Comparison of ENCODE assay signal across 1 cellular context in the genomic region with DNA sequence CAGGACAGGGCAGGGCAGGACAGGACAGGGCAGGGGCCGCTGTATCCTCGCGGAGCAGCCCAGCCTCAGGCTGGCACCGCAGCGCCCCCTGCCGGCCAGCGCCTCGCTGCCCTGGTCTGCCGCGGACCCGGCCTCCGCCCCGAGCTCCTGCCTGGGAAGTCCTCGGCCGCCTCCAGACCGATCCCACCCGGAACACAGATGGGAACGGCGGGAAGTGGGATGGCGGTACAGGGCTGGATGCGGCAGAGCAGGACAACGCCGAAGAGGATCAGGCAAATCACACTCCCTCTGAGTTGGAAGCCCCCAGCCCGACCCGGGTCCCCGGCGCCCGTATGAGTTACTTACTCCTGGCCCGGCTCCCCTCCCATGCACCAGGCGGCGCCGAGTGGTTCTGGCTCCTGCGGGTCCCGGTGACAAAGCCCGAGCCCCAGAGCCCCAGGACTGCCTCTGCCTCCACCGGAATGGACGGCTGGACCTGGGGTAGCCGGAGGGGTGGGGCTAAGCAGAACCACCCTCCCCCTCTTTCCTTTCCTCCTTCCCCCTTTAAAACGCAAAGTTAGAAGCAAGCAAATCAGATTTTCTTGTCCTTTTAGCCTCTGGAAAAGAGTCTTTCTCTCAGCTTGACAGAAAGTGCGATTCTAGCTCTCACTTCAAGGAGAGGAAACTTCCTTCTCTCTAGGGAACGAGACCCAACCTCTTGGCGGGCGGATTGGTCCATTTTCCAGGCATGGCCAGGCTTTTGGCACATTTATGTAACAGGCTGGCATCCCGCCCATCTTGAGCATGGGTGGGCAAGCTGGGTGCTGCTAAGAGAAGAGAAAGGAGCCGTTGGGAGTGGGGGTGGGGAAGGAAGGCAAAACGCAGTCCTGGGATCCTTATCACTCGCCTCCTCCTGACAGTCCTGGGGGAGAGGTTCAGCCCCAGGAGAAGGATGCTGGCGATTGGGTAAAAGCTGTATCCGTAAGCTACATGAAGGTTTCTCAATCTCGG.
TF ChIP-seq lines count a peak whose summit lies in the region.

Gene TP53I3 (minus strand): TSS at position 449 of the 990 bp plus-strand sequence. CDS start 508 bp downstream, outside the sequence.

TF ChIP-seq in HepG2, 621 proteins besides CTCF, POLR2A, EP300 and RAD21 (continued from another document and continues in another):
- TF ChIP-seq, protein P1, sequence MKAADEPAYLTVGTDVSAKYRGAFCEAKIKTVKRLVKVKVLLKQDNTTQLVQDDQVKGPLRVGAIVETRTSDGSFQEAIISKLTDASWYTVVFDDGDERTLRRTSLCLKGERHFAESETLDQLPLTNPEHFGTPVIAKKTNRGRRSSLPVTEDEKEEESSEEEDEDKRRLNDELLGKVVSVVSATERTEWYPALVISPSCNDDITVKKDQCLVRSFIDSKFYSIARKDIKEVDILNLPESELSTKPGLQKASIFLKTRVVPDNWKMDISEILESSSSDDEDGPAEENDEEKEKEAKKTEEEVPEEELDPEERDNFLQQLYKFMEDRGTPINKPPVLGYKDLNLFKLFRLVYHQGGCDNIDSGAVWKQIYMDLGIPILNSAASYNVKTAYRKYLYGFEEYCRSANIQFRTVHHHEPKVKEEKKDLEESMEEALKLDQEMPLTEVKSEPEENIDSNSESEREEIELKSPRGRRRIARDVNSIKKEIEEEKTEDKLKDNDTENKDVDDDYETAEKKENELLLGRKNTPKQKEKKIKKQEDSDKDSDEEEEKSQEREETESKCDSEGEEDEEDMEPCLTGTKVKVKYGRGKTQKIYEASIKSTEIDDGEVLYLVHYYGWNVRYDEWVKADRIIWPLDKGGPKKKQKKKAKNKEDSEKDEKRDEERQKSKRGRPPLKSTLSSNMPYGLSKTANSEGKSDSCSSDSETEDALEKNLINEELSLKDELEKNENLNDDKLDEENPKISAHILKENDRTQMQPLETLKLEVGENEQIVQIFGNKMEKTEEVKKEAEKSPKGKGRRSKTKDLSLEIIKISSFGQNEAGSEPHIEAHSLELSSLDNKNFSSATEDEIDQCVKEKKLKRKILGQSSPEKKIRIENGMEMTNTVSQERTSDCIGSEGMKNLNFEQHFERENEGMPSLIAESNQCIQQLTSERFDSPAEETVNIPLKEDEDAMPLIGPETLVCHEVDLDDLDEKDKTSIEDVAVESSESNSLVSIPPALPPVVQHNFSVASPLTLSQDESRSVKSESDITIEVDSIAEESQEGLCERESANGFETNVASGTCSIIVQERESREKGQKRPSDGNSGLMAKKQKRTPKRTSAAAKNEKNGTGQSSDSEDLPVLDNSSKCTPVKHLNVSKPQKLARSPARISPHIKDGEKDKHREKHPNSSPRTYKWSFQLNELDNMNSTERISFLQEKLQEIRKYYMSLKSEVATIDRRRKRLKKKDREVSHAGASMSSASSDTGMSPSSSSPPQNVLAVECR (CRISPR knock-in tag; IDR thresholded peaks at IDR 0.05; ENCODE audit: borderline replicate concordance): peak; percentile 88
- peak; percentile 87; the same call in 1 of the 2 replicates for TF ChIP-seq ZNF343 (CRISPR knock-in tag; IDR thresholded peaks at IDR 0.05)
- TF ChIP-seq CC2D1A (CRISPR knock-in tag; IDR thresholded peaks at IDR 0.05): no peak
- TF ChIP-seq ZNF496 (CRISPR knock-in tag; IDR thresholded peaks at IDR 0.05; ENCODE audit: insufficient replicate concordance): no peak
- no peak; the same call in 1 of the 2 replicates for TF ChIP-seq MEF2D (CRISPR knock-in tag; IDR thresholded peaks at IDR 0.05)
- peak; percentile 26 for TF ChIP-seq ZNF34 (CRISPR knock-in tag; IDR thresholded peaks at IDR 0.05; ENCODE audit: borderline replicate concordance)
- TF ChIP-seq HMGXB3 (CRISPR knock-in tag; IDR thresholded peaks at IDR 0.05; ENCODE audit: borderline replicate concordance): 0 out of 2 replicates have a peak, but pooled peaks have one; percentile 40
- TF ChIP-seq MATR3 (CRISPR knock-in tag; IDR thresholded peaks at IDR 0.05): no peak
- TF ChIP-seq ZNF260 (CRISPR knock-in tag; IDR thresholded peaks at IDR 0.05; ENCODE audit: borderline replicate concordance, low read depth): 0 out of 2 replicates have a peak, but pooled peaks have one; percentile 15
- peak; percentile 60; the same call in 1 of the 2 replicates for TF ChIP-seq ZFP36L1 (CRISPR knock-in tag; IDR thresholded peaks at IDR 0.05)
- TF ChIP-seq ZNF329 (CRISPR knock-in tag; IDR thresholded peaks at IDR 0.05; ENCODE audit: low read depth): peak; percentile 28; the same call in 1 of the 2 replicates
- no peak for TF ChIP-seq MTF1 (CRISPR knock-in tag; IDR thresholded peaks at IDR 0.05)
- peak; percentile 59; the same call in 1 of the 2 replicates for TF ChIP-seq ZNF335 (CRISPR knock-in tag; IDR thresholded peaks at IDR 0.05)
- 0 out of 2 replicates have a peak, but pooled peaks have one; percentile 10 for TF ChIP-seq ZBTB1 (CRISPR knock-in tag; IDR thresholded peaks at IDR 0.05; ENCODE audit: borderline replicate concordance)
- TF ChIP-seq ZNF547 (CRISPR knock-in tag; IDR thresholded peaks at IDR 0.05): peak; percentile 89
- TF ChIP-seq, protein P2, sequence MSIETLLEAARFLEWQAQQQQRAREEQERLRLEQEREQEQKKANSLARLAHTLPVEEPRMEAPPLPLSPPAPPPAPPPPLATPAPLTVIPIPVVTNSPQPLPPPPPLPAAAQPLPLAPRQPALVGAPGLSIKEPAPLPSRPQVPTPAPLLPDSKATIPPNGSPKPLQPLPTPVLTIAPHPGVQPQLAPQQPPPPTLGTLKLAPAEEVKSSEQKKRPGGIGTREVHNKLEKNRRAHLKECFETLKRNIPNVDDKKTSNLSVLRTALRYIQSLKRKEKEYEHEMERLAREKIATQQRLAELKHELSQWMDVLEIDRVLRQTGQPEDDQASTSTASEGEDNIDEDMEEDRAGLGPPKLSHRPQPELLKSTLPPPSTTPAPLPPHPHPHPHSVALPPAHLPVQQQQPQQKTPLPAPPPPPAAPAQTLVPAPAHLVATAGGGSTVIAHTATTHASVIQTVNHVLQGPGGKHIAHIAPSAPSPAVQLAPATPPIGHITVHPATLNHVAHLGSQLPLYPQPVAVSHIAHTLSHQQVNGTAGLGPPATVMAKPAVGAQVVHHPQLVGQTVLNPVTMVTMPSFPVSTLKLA (IDR thresholded peaks at IDR 0.05): no peak
- TF ChIP-seq SP140L (CRISPR knock-in tag; IDR thresholded peaks at IDR 0.05; ENCODE audit: borderline replicate concordance): peak; percentile 69; the same call in 1 of the 2 replicates
- TF ChIP-seq RBFOX2 (IDR thresholded peaks at IDR 0.05; ENCODE audit: low read depth, low read length): peak; percentile 92
- TF ChIP-seq ZNF383 (CRISPR knock-in tag; IDR thresholded peaks at IDR 0.05; ENCODE audit: borderline replicate concordance): no peak; the same call in 1 of the 2 replicates
- TF ChIP-seq ELF1 (CRISPR knock-in tag; IDR thresholded peaks at IDR 0.05): peak; percentile 72
- peak; percentile 81 for TF ChIP-seq ZBTB38 (CRISPR knock-in tag; IDR thresholded peaks at IDR 0.05)
- 0 out of 2 replicates have a peak, but pooled peaks have one; percentile 33 for TF ChIP-seq TOE1 (CRISPR knock-in tag; IDR thresholded peaks at IDR 0.05)
- TF ChIP-seq ZSCAN30 (CRISPR knock-in tag; IDR thresholded peaks at IDR 0.05): no peak
- no peak for TF ChIP-seq HNF4G (IDR thresholded peaks at IDR 0.05; ENCODE audit: borderline replicate concordance, low read depth, low read length)
- TF ChIP-seq HNF4G (CRISPR knock-in tag; IDR thresholded peaks at IDR 0.05; ENCODE audit: borderline replicate concordance, low read depth): no peak
- TF ChIP-seq, protein P3, sequence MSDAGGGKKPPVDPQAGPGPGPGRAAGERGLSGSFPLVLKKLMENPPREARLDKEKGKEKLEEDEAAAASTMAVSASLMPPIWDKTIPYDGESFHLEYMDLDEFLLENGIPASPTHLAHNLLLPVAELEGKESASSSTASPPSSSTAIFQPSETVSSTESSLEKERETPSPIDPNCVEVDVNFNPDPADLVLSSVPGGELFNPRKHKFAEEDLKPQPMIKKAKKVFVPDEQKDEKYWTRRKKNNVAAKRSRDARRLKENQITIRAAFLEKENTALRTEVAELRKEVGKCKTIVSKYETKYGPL (CRISPR knock-in tag; IDR thresholded peaks at IDR 0.05): peak; percentile 58; the same call in 1 of the 2 replicates
- peak; percentile 5; the same call in 1 of the 2 replicates for TF ChIP-seq ZNF24 (IDR thresholded peaks at IDR 0.05)
- TF ChIP-seq MTERF4 (CRISPR knock-in tag; IDR thresholded peaks at IDR 0.05): 0 out of 2 replicates have a peak, but pooled peaks have one; percentile 63
- TF ChIP-seq NR2F6 (IDR thresholded peaks at IDR 0.05): no peak
- TF ChIP-seq NR2F6 (CRISPR knock-in tag; IDR thresholded peaks at IDR 0.05): peak; percentile 37; the same call in 1 of the 2 replicates
- TF ChIP-seq KLF13 (CRISPR knock-in tag; IDR thresholded peaks at IDR 0.05): no peak; the same call in 1 of the 2 replicates
- TF ChIP-seq REPIN1 (CRISPR knock-in tag; IDR thresholded peaks at IDR 0.05; ENCODE audit: borderline replicate concordance, low read depth): peak; percentile 98; the same call in 1 of the 2 replicates
- peak; percentile 81; the same call in 1 of the 2 replicates for TF ChIP-seq THYN1 (CRISPR knock-in tag; IDR thresholded peaks at IDR 0.05; ENCODE audit: borderline replicate concordance, low read depth)
- 0 out of 2 replicates have a peak, but pooled peaks have one; percentile 8 for TF ChIP-seq ZNF251 (CRISPR knock-in tag; IDR thresholded peaks at IDR 0.05)
- TF ChIP-seq FOXM1 (CRISPR knock-in tag; IDR thresholded peaks at IDR 0.05): no peak
- TF ChIP-seq ZEB1 (IDR thresholded peaks at IDR 0.05; ENCODE audit: insufficient replicate concordance, low read depth): peak; percentile 29
- peak; percentile 86 for TF ChIP-seq THAP9 (CRISPR knock-in tag; IDR thresholded peaks at IDR 0.05; ENCODE audit: borderline replicate concordance)
- peak; percentile 73 for TF ChIP-seq ELF3 (CRISPR knock-in tag; IDR thresholded peaks at IDR 0.05)
